14 cellular contexts compared by ENCODE assay signal in the genomic region with DNA sequence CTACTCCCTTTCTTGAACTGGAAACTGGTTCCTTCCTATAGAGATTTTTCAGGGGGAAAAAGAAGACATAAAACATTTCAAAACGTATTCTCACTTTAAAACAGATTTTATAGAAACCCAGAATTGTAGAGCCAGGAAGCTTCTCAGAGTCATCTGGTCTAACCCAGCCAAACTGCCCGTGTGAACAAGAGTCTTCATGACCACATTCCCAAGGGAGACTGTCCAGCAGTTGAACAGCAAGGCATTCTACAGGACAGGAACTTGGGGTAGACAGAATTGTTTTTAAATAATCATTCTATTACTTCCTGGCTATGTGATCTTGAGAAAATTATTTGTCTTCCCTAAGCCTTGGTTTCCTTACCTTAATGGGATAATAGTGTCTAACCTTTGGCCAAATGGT.
"Had no signal": no experiment of that assay in that cellular context is flagged by ENCODE, and none has a peak within 500 bp of the region (broad histone marks: within the 10 kb centered on the region; RNA-seq: fewer than 3 reads in every experiment).

No MANE protein-coding gene starts in this region.

- DNase-seq: activated CD4-positive, alpha-beta T cell treated with anti-CD3 and anti-CD28 coated beads, Interleukin-2, amount 50 U/mL, for 48 hours; activated CD4-positive, CD25-positive, alpha-beta regulatory T cell treated with anti-CD3 and anti-CD28 coated beads, Interleukin-2, amount 50 U/mL, for 72 hours; activated CD8-positive, alpha-beta memory T cell treated with anti-CD3 and anti-CD28 coated beads, Interleukin-2, amount 10 ng/mL, durations not matched to agents 7 days and 5 days; activated gamma-delta T cell treated with Interleukin-2 at 50 U/mL for 16 hours; activated naive CD8-positive, alpha-beta T cell treated with anti-CD3 and anti-CD28 coated beads, Interleukin-2, amount 10 ng/mL, durations not matched to agents 7 days and 5 days; activated T-cell treated with anti-CD3 and anti-CD28 coated beads, Interleukin-2, amount 50 U/mL, for 4 hours; esophagus squamous epithelium; gastrocnemius medialis; left lung; nephron progenitor cell; ovary; stimulated activated CD4-positive, alpha-beta T cell treated with anti-CD3 and anti-CD28 coated beads, Interleukin-4, amount 100 ng/mL, for 1 hour; stimulated activated naive CD8-positive, alpha-beta T cell treated with anti-CD3 and anti-CD28 coated beads, Interleukin-15, amount 100 ng/mL, for 72 hours; T-helper 2 cell had no signal
